ENCODE assay signal across 22 cellular contexts in the genomic region with DNA sequence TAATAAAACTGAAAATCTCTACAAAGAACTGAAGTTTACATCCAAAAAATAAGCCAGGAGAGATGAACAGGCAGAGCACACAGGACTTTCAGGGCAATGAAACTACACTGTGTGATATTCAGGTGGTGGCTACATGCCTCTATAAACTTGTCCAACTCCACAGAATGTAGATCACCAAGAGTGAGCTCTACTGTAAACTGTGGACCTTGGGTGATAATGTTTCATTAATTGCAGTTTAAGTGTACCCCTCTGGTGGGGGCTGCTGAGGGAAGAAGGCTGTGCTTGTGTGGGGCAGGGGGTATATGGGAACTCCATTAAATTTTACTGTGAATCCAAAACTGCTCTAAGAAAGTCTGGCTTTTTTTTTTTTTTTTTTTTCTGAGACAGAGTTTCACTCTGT. TPM values are rescaled to one million over a fixed set of nuclear protein-coding genes. Genes with fewer than 3 reads are reported as not detected.
DNase-seq lines count a peak whose midpoint lies in the region; ATAC-seq and TF ChIP-seq lines count a peak whose summit lies in the region.
"Had no signal": no experiment of that assay in that cellular context is flagged by ENCODE, and none has a peak within 500 bp of the region (broad histone marks: within the 10 kb centered on the region; RNA-seq: fewer than 3 reads in every experiment).

No MANE protein-coding gene starts in this region.

- no peak overlapping the region for H3K14ac ChIP-seq in H9 (ENCODE audit: insufficient read depth, low read length)

- H3K4me3 Mint-ChIP-seq in H9 (no peak overlapping the region), endodermal cell (no peak overlapping the region)
- no peak overlapping the region for H3K4me3 Mint-ChIP-seq in stimulated activated effector memory CD8-positive, alpha-beta T cell treated with anti-CD3 and anti-CD28 coated beads, Interleukin-12 subunit alpha, Interleukin-12 subunit beta, amount 100 ng/mL, for 72 hours
- H3K4me3 Mint-ChIP-seq: activated B cell treated with CpG ODN at 0.5 μM for 24 hours; activated naive CD8-positive, alpha-beta T cell treated with anti-CD3 and anti-CD28 coated beads for 36 hours; central memory CD8-positive, alpha-beta T cell; naive thymus-derived CD4-positive, alpha-beta T cell had no signal

- DNase-seq in right cardiac atrium (no peak), left ventricle myocardium superior (no peak), H9 (no peak), endodermal cell (no peak), SK-N-DZ (ENCODE audit: low spot score) (no peak), NCI-H226 (no peak)
- DNase-seq in stimulated activated effector memory CD8-positive, alpha-beta T cell treated with anti-CD3 and anti-CD28 coated beads, Interleukin-12 subunit alpha, Interleukin-12 subunit beta, amount 100 ng/mL, for 72 hours (ENCODE audit: low spot score in 2 of 2) = no peak
- DNase-seq: activated B cell treated with CpG ODN at 0.5 μM for 24 hours; activated CD4-positive, alpha-beta T cell treated with anti-CD3 and anti-CD28 coated beads, Interleukin-2, amount 50 U/mL, for 4 hours; activated effector memory CD4-positive, alpha-beta T cell treated with anti-CD3 and anti-CD28 coated beads, Interleukin-2, amount 50 U/mL, for 16 hours; activated naive CD8-positive, alpha-beta T cell treated with anti-CD3 and anti-CD28 coated beads for 36 hours; midbrain; naive thymus-derived CD4-positive, alpha-beta T cell; NCI-H2029; NCI-H526 treated with DMSO at 0.1 percent for 48 hours; occipital lobe; SHP77 treated with DMSO at 0.1 percent for 48 hours; stimulated activated CD4-positive, alpha-beta T cell treated with anti-CD3 and anti-CD28 coated beads, Interleukin-2, amount 100 ng/mL, for 24 hours had no signal

- peaks cover 34 to 43% (median 42%) of the 10 kb centered on the region in 3 experiments; a peak in 6 of 7 replicates for H3K36me3 Mint-ChIP-seq in H9 (ENCODE audit: insufficient read depth in 1 of 3, low read depth in 3 of 3)
- peaks cover 60% of the 10 kb centered on the region for H3K36me3 Mint-ChIP-seq in endodermal cell (ENCODE audit: low read depth)
- H3K36me3 Mint-ChIP-seq in stimulated activated effector memory CD8-positive, alpha-beta T cell treated with anti-CD3 and anti-CD28 coated beads, Interleukin-12 subunit alpha, Interleukin-12 subunit beta, amount 100 ng/mL, for 72 hours = peaks cover 100% of the 10 kb centered on the region

- no peak overlapping the region for H3K18ac ChIP-seq in H9 (ENCODE audit: insufficient read length, low read depth, low read length)

- H2BK5ac ChIP-seq in H9 (ENCODE audit: insufficient read length, low read length) = no peak overlapping the region

- no peak overlapping the region for H3T11ph ChIP-seq in H9 (ENCODE audit: low read length)

- no peak overlapping the region for H2AFZ ChIP-seq in H9 (ENCODE audit: low read length)

- no peaks in the 10 kb centered on the region for H4K20me1 ChIP-seq in H9 (ENCODE audit: control insufficient read depth, insufficient read depth, insufficient read length)

- no peaks in the 10 kb centered on the region for H3K9me3 ChIP-seq in right cardiac atrium (ENCODE audit: control insufficient read depth, low read length)
- H3K9me3 ChIP-seq in H9 (ENCODE audit: control insufficient read depth, low read depth, low read length) = no peaks in the 10 kb centered on the region
- H3K9me3 ChIP-seq in endodermal cell (ENCODE audit: control insufficient read depth, low read length) = no peaks in the 10 kb centered on the region
- H3K9me3 ChIP-seq: ascending aorta; BLaER1 treated with 17β-estradiol and CSF1 and Interleukin-3, amounts not matched to agents 10 nM and 100 nM had no signal

- H3K23me2 ChIP-seq in H9 (ENCODE audit: insufficient read length, low read depth, low read length, poor library complexity, severe bottlenecking) = no peaks in the 10 kb centered on the region

- H3K4me1 ChIP-seq in right cardiac atrium (ENCODE audit: control insufficient read depth, insufficient read depth, low read length) (peaks cover 30% of the 10 kb centered on the region), H9 (ENCODE audit: insufficient read depth, low read length) (no peaks in the 10 kb centered on the region; the same call in 1 of the 2 replicates), endodermal cell (ENCODE audit: control insufficient read depth, insufficient read depth, low read length) (peaks cover 3% of the 10 kb centered on the region)

- H3K27me3 ChIP-seq in right cardiac atrium (ENCODE audit: control insufficient read depth, insufficient read depth) = no peaks in the 10 kb centered on the region
- H3K27me3 ChIP-seq in H9 (ENCODE audit: insufficient read depth, low read length) = no peaks in the 10 kb centered on the region
- H3K27me3 ChIP-seq in endodermal cell (ENCODE audit: control insufficient read depth, insufficient read depth, low read length, poor library complexity, severe bottlenecking) = no peaks in the 10 kb centered on the region
- H3K27me3 ChIP-seq: ascending aorta; BLaER1 treated with 17β-estradiol and CSF1 and Interleukin-3, amounts not matched to agents 10 nM and 100 nM had no signal

- no peak overlapping the region for H4K91ac ChIP-seq in H9 (ENCODE audit: insufficient read length, low read depth, low read length)

- H3K27me3 Mint-ChIP-seq in H9 (ENCODE audit: low read depth) = no peaks in the 10 kb centered on the region
- no peaks in the 10 kb centered on the region for H3K27me3 Mint-ChIP-seq in endodermal cell (ENCODE audit: insufficient read depth)
- H3K27me3 Mint-ChIP-seq: activated B cell treated with CpG ODN at 0.5 μM for 24 hours; activated naive CD8-positive, alpha-beta T cell treated with anti-CD3 and anti-CD28 coated beads for 36 hours; central memory CD8-positive, alpha-beta T cell; naive thymus-derived CD4-positive, alpha-beta T cell had no signal

- H2BK120ac ChIP-seq in H9 (ENCODE audit: low read depth, low read length, poor library complexity, severe bottlenecking) = no peak overlapping the region

- no peak overlapping the region for H3K4ac ChIP-seq in H9 (ENCODE audit: low read depth, low read length)

- ATAC-seq in right cardiac atrium (no peak), left ventricle myocardium superior (no peak), GM18861 (IDR thresholded peaks at IDR 0.05; ENCODE audit: unreplicated experiment) (no peak)
- ATAC-seq in stimulated activated effector memory CD8-positive, alpha-beta T cell treated with anti-CD3 and anti-CD28 coated beads, Interleukin-12 subunit alpha, Interleukin-12 subunit beta, amount 100 ng/mL, for 72 hours = no peak
- ATAC-seq: naive thymus-derived CD4-positive, alpha-beta T cell had no signal

- H3K4me3 ChIP-seq in right cardiac atrium (ENCODE audit: low read length) = no peak overlapping the region
- no peak overlapping the region for H3K4me3 ChIP-seq in endodermal cell (ENCODE audit: low read length)
- H3K4me3 ChIP-seq: ascending aorta; BLaER1 treated with 17β-estradiol and CSF1 and Interleukin-3, amounts not matched to agents 10 nM and 100 nM had no signal

- no peak overlapping the region for H4K5ac ChIP-seq in H9 (ENCODE audit: insufficient read length, low read depth, low read length)

- peaks cover 82% of the 10 kb centered on the region for H3K36me3 ChIP-seq in endodermal cell (ENCODE audit: control insufficient read depth, insufficient read depth, low read length)
- H3K36me3 ChIP-seq: ascending aorta had no signal

- peaks cover 5 to 22% of the 10 kb centered on the region in 2 experiments for H3K4me1 Mint-ChIP-seq in H9
- H3K4me1 Mint-ChIP-seq in endodermal cell = peaks cover 15% of the 10 kb centered on the region
- peaks cover 51% of the 10 kb centered on the region for H3K4me1 Mint-ChIP-seq in stimulated activated effector memory CD8-positive, alpha-beta T cell treated with anti-CD3 and anti-CD28 coated beads, Interleukin-12 subunit alpha, Interleukin-12 subunit beta, amount 100 ng/mL, for 72 hours

- intact Hi-C loops in right cardiac atrium (cut with DNase I) = no loop called here
- intact Hi-C loops in left ventricle myocardium superior (cut with micrococcal nuclease) = no loop called here

- no peak overlapping the region for H4K8ac ChIP-seq in H9 (replicated peaks; ENCODE audit: insufficient read length, low read depth, low read length)

- peak overlapping the region; percentile 6 to 58 (median 13); a peak in 4 of 7 replicates for H3K27ac Mint-ChIP-seq in H9
- H3K27ac Mint-ChIP-seq in endodermal cell = peak overlapping the region; percentile 41
- peak overlapping the region; percentile 29 for H3K27ac Mint-ChIP-seq in stimulated activated effector memory CD8-positive, alpha-beta T cell treated with anti-CD3 and anti-CD28 coated beads, Interleukin-12 subunit alpha, Interleukin-12 subunit beta, amount 100 ng/mL, for 72 hours
- H3K27ac Mint-ChIP-seq: activated B cell treated with CpG ODN at 0.5 μM for 24 hours; activated naive CD8-positive, alpha-beta T cell treated with anti-CD3 and anti-CD28 coated beads for 36 hours had no signal

- H3K23ac ChIP-seq in H9 (ENCODE audit: insufficient read length, low read depth, low read length) = no peak overlapping the region

- H3K27ac ChIP-seq in right cardiac atrium (ENCODE audit: low read length) (peak overlapping the region; percentile 65), H9 (ENCODE audit: insufficient read length, low read depth, low read length) (no peak overlapping the region), endodermal cell (ENCODE audit: low read depth, low read length) (no peak overlapping the region)
- H3K27ac ChIP-seq: ascending aorta; BLaER1 treated with 17β-estradiol and CSF1 and Interleukin-3, amounts not matched to agents 10 nM and 100 nM had no signal

- TF ChIP-seq CTCF in H9 (conservative IDR thresholded peaks at IDR 0.05) = no peak
- TF ChIP-seq CTCF in endodermal cell (conservative IDR thresholded peaks at IDR 0.05) = no peak

- H2AK5ac ChIP-seq in H9 (ENCODE audit: insufficient read length, low read length) = no peak overlapping the region

- no peak overlapping the region for H3K56ac ChIP-seq in H9 (ENCODE audit: insufficient read length, low read depth, low read length)

- no peak overlapping the region for H2BK12ac ChIP-seq in H9 (ENCODE audit: insufficient read length, low read depth, low read length)

- peaks cover 68% of the 10 kb centered on the region; the same call in 1 of the 2 replicates for H3K79me2 ChIP-seq in H9 (ENCODE audit: insufficient read depth, low read length)

- H3K9me3 Mint-ChIP-seq in H9 (no peaks in the 10 kb centered on the region), endodermal cell (no peaks in the 10 kb centered on the region)
- no peaks in the 10 kb centered on the region for H3K9me3 Mint-ChIP-seq in stimulated activated effector memory CD8-positive, alpha-beta T cell treated with anti-CD3 and anti-CD28 coated beads, Interleukin-12 subunit alpha, Interleukin-12 subunit beta, amount 100 ng/mL, for 72 hours
- H3K9me3 Mint-ChIP-seq: activated B cell treated with CpG ODN at 0.5 μM for 24 hours; activated naive CD8-positive, alpha-beta T cell treated with anti-CD3 and anti-CD28 coated beads for 36 hours; central memory CD8-positive, alpha-beta T cell had no signal

- no peak overlapping the region for H3K4me2 ChIP-seq in H9 (ENCODE audit: insufficient read depth, insufficient read length, low read length)
- H3K4me2 ChIP-seq: BLaER1 treated with 17β-estradiol and CSF1 and Interleukin-3, amounts not matched to agents 10 nM and 100 nM had no signal

- no peak overlapping the region for H2BK20ac ChIP-seq in H9 (ENCODE audit: low read depth, low read length, poor library complexity, severe bottlenecking)

- H3K79me1 ChIP-seq in H9 (ENCODE audit: insufficient read depth, low read depth, low read length, poor library complexity, severe bottlenecking) = peaks cover 5% of the 10 kb centered on the region

- H3K9ac ChIP-seq in H9 (ENCODE audit: extremely low read depth, insufficient read length, low read length) = no peak overlapping the region
- H3K9ac ChIP-seq in endodermal cell (ENCODE audit: extremely low read depth, low read length, poor library complexity, severe bottlenecking) = no peak overlapping the region
- H3K9ac ChIP-seq: BLaER1 treated with 17β-estradiol and CSF1 and Interleukin-3, amounts not matched to agents 10 nM and 100 nM had no signal

- no peak overlapping the region for H2BK15ac ChIP-seq in H9 (ENCODE audit: low read depth, low read length)

RNA-seq across cellular contexts. Expression of gene YWHAG, which starts 22.7 kb away (rescaled TPM):
- total RNA-seq in right cardiac atrium (100 to 1,000 TPM; 209 to 282 (median 253) TPM), left ventricle myocardium superior (238 TPM), H9 (2021) (241 and 243 TPM in 2 replicates), endodermal cell (100 to 1,000 TPM; 148 TPM)
- polyA plus RNA-seq in right cardiac atrium = 139 TPM
- 163 TPM for polyA plus RNA-seq in endodermal cell (2013, experiment 1 of 2)
- 160 TPM for polyA plus RNA-seq in endodermal cell (2013, experiment 2 of 2)
- polyA plus RNA-seq in SK-N-DZ (2014; cell fraction: cytosol; rRNA removed) = 101 and 114 TPM in 2 replicates
- polyA plus RNA-seq in SK-N-DZ (2014; cell fraction: nucleus; rRNA removed) = 49.4 and 50.9 TPM in 2 replicates

RNA-seq across cellular contexts. Expression of gene HSPB1, which starts 33.6 kb away (rescaled TPM):
- 1,000 to 10,000 TPM; 1,069 to 1,850 (median 1,464) TPM for total RNA-seq in right cardiac atrium
- polyA plus RNA-seq in right cardiac atrium = 2,464 TPM
- total RNA-seq in left ventricle myocardium superior = 2,442 TPM
- 175 and 186 TPM in 2 replicates for total RNA-seq in H9 (2021)
- 100 to 1,000 TPM; 244 to 248 TPM for total RNA-seq in endodermal cell
- polyA plus RNA-seq in endodermal cell (2013, experiment 1 of 2) = 401 TPM
- polyA plus RNA-seq in endodermal cell (2013, experiment 2 of 2) = 422 TPM
- 24.8 and 32.8 TPM in 2 replicates for polyA plus RNA-seq in SK-N-DZ (2014; cell fraction: cytosol; rRNA removed)
- 8.4 and 14.6 TPM in 2 replicates for polyA plus RNA-seq in SK-N-DZ (2014; cell fraction: nucleus; rRNA removed)
